Comparison of ENCODE assay signal across 8 cellular contexts in genomic region chr2:173590278-173590811, GRCh38.
DNase-seq lines count a peak whose midpoint lies in the region; ATAC-seq and TF ChIP-seq lines count a peak whose summit lies in the region.

No MANE protein-coding gene starts in this region.

- peak overlapping the region; percentile 90 for H3K27ac ChIP-seq in psoas muscle

- H3K36me3 ChIP-seq in psoas muscle (ENCODE audit: insufficient read depth in 1 of 2, low read depth in 1 of 2), result no peaks in the 10 kb centered on the region

- ATAC-seq in psoas muscle (peak; percentile 96 to 99 (median 98)), GM18858 (IDR thresholded peaks at IDR 0.05; ENCODE audit: unreplicated experiment) (no peak)

- WGBS in psoas muscle, 3 donors, result 20 to 34% (median 24%) methylated on average over 6 of the region's 6 CpGs

- DNase-seq in EL, result peak; percentile 96
- peak; percentile 36 for DNase-seq in NCI-H460 (ENCODE audit: extremely low read depth, low read depth)
- DNase-seq in epithelial cell of esophagus (ENCODE audit: low read depth), result peak; percentile 98
- DNase-seq in psoas muscle, result peak; percentile 75 to 88
- no peak for DNase-seq in Kasumi-1 (lab: John Stamatoyannopoulos, UW)
- DNase-seq in activated CD8-positive, alpha-beta memory T cell treated with anti-CD3 and anti-CD28 coated beads for 24 hours, result no peak
- DNase-seq in cortex of kidney (lab: John Stamatoyannopoulos, UW), result no peak

- H3K9me3 ChIP-seq in psoas muscle, result no peaks in the 10 kb centered on the region

- H3K27me3 ChIP-seq in psoas muscle (ENCODE audit: insufficient read depth in 3 of 3, low read length in 2 of 3), result no peaks in the 10 kb centered on the region

- peak overlapping the region; percentile 11 for H3K4me3 ChIP-seq in epithelial cell of esophagus (ENCODE audit: low read length)
- H3K4me3 ChIP-seq in psoas muscle, result peak overlapping the region; percentile 60

- intact Hi-C loops in psoas muscle (cut with DNase I), result no loop called here

- H3K4me1 ChIP-seq in psoas muscle, result peaks cover 15% of the 10 kb centered on the region

- TF ChIP-seq CTCF in epithelial cell of esophagus (IDR thresholded peaks at IDR 0.05; ENCODE audit: insufficient read depth, low read depth, low read length, missing control alignments) (no peak), psoas muscle (IDR thresholded peaks at IDR 0.05) (no peak)

Comparison
In these comparisons a context has a peak if more than half of its experiments do, and no peak if none do; other contexts are left out.
1. DNase-seq: peak in EL (single experiment), NCI-H460 (single experiment), epithelial cell of esophagus (single experiment) and psoas muscle (2 of 2); none in Kasumi-1 (0 of 2), activated CD8-positive, alpha-beta memory T cell treated with anti-CD3 and anti-CD28 coated beads for 24 hours (single experiment) and cortex of kidney (single experiment).